In genomic region chr15:48413304-48413703, GRCh38 we compare ENCODE assay signal across 15 cellular contexts.
DNase-seq lines count a peak whose midpoint lies in the region; ATAC-seq and TF ChIP-seq lines count a peak whose summit lies in the region.
"Had no signal": no experiment of that assay in that cellular context is flagged by ENCODE, and none has a peak within 500 bp of the region (broad histone marks: within the 10 kb centered on the region; RNA-seq: fewer than 3 reads in every experiment).

No MANE protein-coding gene starts in this region.

- 77 to 82% (median 80%) methylated on average over 6 of the region's 6 CpGs for WGBS in heart left ventricle, 4 donors
- WGBS in aorta, 2 donors, result 4 to 7% methylated on average over 6 of the region's 6 CpGs
- 71 to 74% methylated on average over 6 of the region's 6 CpGs for WGBS in body of pancreas, 2 donors

- H3K27ac ChIP-seq in heart left ventricle, result peak overlapping the region in 11 of 12 donors; percentile 8 to 70 (median 58)
- peak overlapping the region; percentile 92 for H3K27ac ChIP-seq in osteoblast (ENCODE audit: low read depth, low read length)
- peak overlapping the region; percentile 38 to 54 for H3K27ac ChIP-seq in aorta (ENCODE audit: low read depth in 1 of 2, low read length in 2 of 2)
- H3K27ac ChIP-seq in body of pancreas, result no peak overlapping the region

- H3K4me2 ChIP-seq in osteoblast (ENCODE audit: insufficient read depth, low read length), result peak overlapping the region; percentile 58

- no peak for TF ChIP-seq POLR2A in heart left ventricle (IDR thresholded peaks at IDR 0.05)
- TF ChIP-seq POLR2A in body of pancreas (IDR thresholded peaks at IDR 0.05), result no peak

- no peak for TF ChIP-seq CTCF in heart left ventricle (IDR thresholded peaks at IDR 0.05)
- TF ChIP-seq CTCF in osteoblast (IDR thresholded peaks at IDR 0.05; ENCODE audit: extremely low read depth, low read depth, low read length), result no peak
- no peak for TF ChIP-seq CTCF in body of pancreas (IDR thresholded peaks at IDR 0.05)

- no peak overlapping the region for H3K4me3 ChIP-seq in heart left ventricle
- no peak overlapping the region for H3K4me3 ChIP-seq in osteoblast (ENCODE audit: insufficient read depth, low read length)
- H3K4me3 ChIP-seq in aorta (ENCODE audit: low read length in 2 of 2), result peak overlapping the region in 1 of 2 donors; percentile 14
- H3K4me3 ChIP-seq in body of pancreas, result no peak overlapping the region
- H3K4me3 ChIP-seq: dorsolateral prefrontal cortex, GM12878, upper lobe of left lung had no signal

- H3K36me3 ChIP-seq in heart left ventricle (peaks cover 0 to 86% (median 34%) of the 10 kb centered on the region in 9 donors), osteoblast (ENCODE audit: insufficient read depth, low read length) (peaks cover 80% of the 10 kb centered on the region), aorta (ENCODE audit: control insufficient read depth in 1 of 2, insufficient read depth in 2 of 2, low read length in 1 of 2) (peaks cover 0 to 2% of the 10 kb centered on the region in 2 donors), body of pancreas (replicated peaks in 1 of 2; ENCODE audit: insufficient read depth in 1 of 2, low read depth in 2 of 2) (no peaks in the 10 kb centered on the region)

- no peaks in the 10 kb centered on the region for H4K20me1 ChIP-seq in osteoblast (ENCODE audit: insufficient read depth, low read length)

- no peaks in the 10 kb centered on the region for H3K27me3 ChIP-seq in heart left ventricle
- H3K27me3 ChIP-seq in osteoblast (ENCODE audit: insufficient read depth, low read length), result no peaks in the 10 kb centered on the region
- H3K27me3 ChIP-seq in aorta (ENCODE audit: control insufficient read depth in 1 of 2, insufficient read depth in 2 of 2, low read length in 1 of 2), result no peaks in the 10 kb centered on the region
- H3K27me3 ChIP-seq in body of pancreas, result no peaks in the 10 kb centered on the region
- H3K27me3 ChIP-seq: dorsolateral prefrontal cortex, upper lobe of left lung had no signal

- intact Hi-C loops in Right ventricle myocardium inferior (cut with DNase I) (loop anchor here (10.0 kb wide), 1 partner anchor 49 kb away; no protein-coding TSS in a partner anchor), cardiac septum (cut with DNase I) (no loop called here), heart left ventricle (cut with DNase I) (no loop called here), aorta (cut with DNase I) (loop anchor here (5.0 to 10.0 kb wide), 3 partner anchors 56 to 189 kb away; no protein-coding TSS in a partner anchor), body of pancreas (cut with DNase I) (no loop called here)

- H2AFZ ChIP-seq in osteoblast (ENCODE audit: low read length), result no peak overlapping the region

- ATAC-seq in Right ventricle myocardium inferior, result peak; percentile 68
- ATAC-seq in heart left ventricle, result peak in 3 of 4 donors; percentile 10 to 57 (median 53)
- peak; percentile 53 for ATAC-seq in aorta (ENCODE audit: low FRiP score)
- ATAC-seq in HG02678 (IDR thresholded peaks at IDR 0.05; ENCODE audit: unreplicated experiment), result no peak
- no peak for ATAC-seq in body of pancreas
- ATAC-seq: CD8-positive, alpha-beta T cell; GM12878 had no signal

- H3K9me3 ChIP-seq in heart left ventricle (no peaks in the 10 kb centered on the region), osteoblast (ENCODE audit: low read depth, low read length) (no peaks in the 10 kb centered on the region), aorta (ENCODE audit: control insufficient read depth, low read length) (no peaks in the 10 kb centered on the region), body of pancreas (no peaks in the 10 kb centered on the region)
- H3K9me3 ChIP-seq: upper lobe of left lung had no signal

- no peak for DNase-seq in Right ventricle myocardium inferior (ENCODE audit: missing footprints)
- no peak for DNase-seq in cardiac septum (ENCODE audit: low spot score)
- DNase-seq in heart left ventricle, result peak in 1 of 5 donors; percentile 31
- no peak for DNase-seq in osteoblast (ENCODE audit: insufficient read length, low spot score, missing footprints)
- no peak for DNase-seq in aorta
- no peak for DNase-seq in amygdala (lab: John Stamatoyannopoulos, UW)
- DNase-seq in body of pancreas, result no peak
- DNase-seq: activated CD4-positive, alpha-beta T cell treated with anti-CD3 and anti-CD28 coated beads for 1 hour; activated naive CD8-positive, alpha-beta T cell treated with anti-CD3 and anti-CD28 coated beads for 36 hours; CD8-positive, alpha-beta T cell; dorsolateral prefrontal cortex; NCI-H2081; upper lobe of left lung had no signal

- H3K4me1 ChIP-seq in heart left ventricle (peaks cover 0 to 47% (median 4%) of the 10 kb centered on the region in 12 donors), osteoblast (ENCODE audit: insufficient read depth, low read length) (peaks cover 49% of the 10 kb centered on the region), aorta (ENCODE audit: control insufficient read depth in 1 of 2, insufficient read depth in 2 of 2, low read length in 2 of 2) (peaks cover 7 to 9% of the 10 kb centered on the region in 2 donors), body of pancreas (no peaks in the 10 kb centered on the region)

- H3K79me2 ChIP-seq in osteoblast (ENCODE audit: insufficient read depth, low read length), result no peaks in the 10 kb centered on the region

Comparison
In these comparisons a context has a peak if more than half of its experiments do, and no peak if none do; other contexts are left out.
1. intact Hi-C loops: an anchor here in Right ventricle myocardium inferior (10.0 kb wide) and aorta (5.0 to 10.0 kb wide); none called in cardiac septum, heart left ventricle and body of pancreas.
2. ATAC-seq: peak in Right ventricle myocardium inferior (single experiment), heart left ventricle (3 of 4) and aorta (single experiment); none in HG02678 (single experiment) and body of pancreas (single experiment).
3. H3K27ac ChIP-seq: peak in heart left ventricle (11 of 12), osteoblast (single experiment) and aorta (2 of 2); none in body of pancreas (0 of 4).